In the genomic region with DNA sequence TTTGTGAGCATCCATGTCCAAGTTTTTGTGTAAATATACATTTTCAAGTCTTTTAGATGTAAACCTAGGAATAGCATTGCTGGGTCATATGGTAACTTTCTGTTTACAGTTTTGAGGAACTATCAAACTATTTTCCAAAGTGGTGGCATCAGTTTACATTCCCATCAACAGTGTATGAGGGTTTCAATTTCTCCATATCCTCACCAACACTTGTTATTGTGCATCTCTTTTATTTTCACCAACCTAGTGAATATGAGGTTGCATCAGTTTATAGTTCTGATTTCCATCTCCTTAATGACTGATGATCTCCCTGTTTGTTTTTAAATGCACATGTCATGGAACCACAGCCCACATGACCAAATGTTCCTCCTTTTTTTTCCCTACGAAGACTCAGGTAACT, we compare ENCODE assay signal across 8 cellular contexts.
"Had no signal": no experiment of that assay in that cellular context is flagged by ENCODE, and none has a peak within 500 bp of the region (broad histone marks: within the 10 kb centered on the region; RNA-seq: fewer than 3 reads in every experiment).

No MANE protein-coding gene starts in this region.

- H3K27ac Mint-ChIP-seq: IgD-negative memory B cell had no signal

- H3K4me3 ChIP-seq: K562 had no signal

- H3K4me1 Mint-ChIP-seq: IgD-negative memory B cell had no signal

- H3K9ac ChIP-seq: KMS-11 had no signal

- DNase-seq: IMR-90, KBM-7, KG1 had no signal

- H3K4me2 ChIP-seq: KMS-11 had no signal

- ATAC-seq: K562 had no signal

- H3K36me3 Mint-ChIP-seq: IgD-negative memory B cell had no signal

- FAIRE-seq: HTR-8/SVneo, K562 had no signal

- H3K27ac ChIP-seq: HL-60, KMS-11 had no signal

- H3K4me3 Mint-ChIP-seq: IgD-negative memory B cell had no signal
